In genomic region chr17:38749222-38750043, GRCh38 we compare ENCODE assay signal across 1 cellular context.
TF ChIP-seq lines count a peak whose summit lies in the region.

No MANE protein-coding gene starts in this region.

TF ChIP-seq in GM12878, 131 proteins besides CTCF, POLR2A, EP300 and RAD21 (continued from another document and continues in another):
- TF ChIP-seq CEBPZ (IDR thresholded peaks at IDR 0.05; ENCODE audit: low read depth, low read length), result no peak
- no peak for TF ChIP-seq SP1 (IDR thresholded peaks at IDR 0.05; ENCODE audit: low read depth, low read length)
- no peak for TF ChIP-seq CBX5 (IDR thresholded peaks at IDR 0.05; ENCODE audit: low read depth)
- no peak for TF ChIP-seq ZNF24 (IDR thresholded peaks at IDR 0.05)
- TF ChIP-seq CUX1 (IDR thresholded peaks at IDR 0.05; ENCODE audit: insufficient replicate concordance, low read depth, low read length), result no peak
- no peak for TF ChIP-seq USF2 (IDR thresholded peaks at IDR 0.05; ENCODE audit: borderline replicate concordance, low read depth, low read length)
- TF ChIP-seq E2F4 (IDR thresholded peaks at IDR 0.05; ENCODE audit: low read depth, low read length), result no peak
- no peak for TF ChIP-seq HSF1 (IDR thresholded peaks at IDR 0.05; ENCODE audit: low read depth, low read length)
- TF ChIP-seq WRNIP1 (IDR thresholded peaks at IDR 0.05; ENCODE audit: borderline replicate concordance, low read depth, low read length), result no peak
- TF ChIP-seq JUND (IDR thresholded peaks at IDR 0.05; ENCODE audit: low read depth, low read length), result no peak
- peak; percentile 43 for TF ChIP-seq SUZ12 (IDR thresholded peaks at IDR 0.05; ENCODE audit: unreplicated experiment)
- TF ChIP-seq RUNX3 (IDR thresholded peaks at IDR 0.05; ENCODE audit: low read length), result no peak; the same call in 1 of the 2 replicates
- no peak for TF ChIP-seq ZBTB11 (CRISPR knock-in tag; IDR thresholded peaks at IDR 0.05)
- no peak for TF ChIP-seq HCFC1 (IDR thresholded peaks at IDR 0.05; ENCODE audit: low read length)
- 0 out of 2 replicates have a peak, but pooled peaks have one; percentile 45 for TF ChIP-seq ZNF687 (IDR thresholded peaks at IDR 0.05)
- no peak for TF ChIP-seq RELA (IDR thresholded peaks at IDR 0.05; ENCODE audit: borderline replicate concordance, partially characterized antibody)
- no peak for TF ChIP-seq SMC3 (IDR thresholded peaks at IDR 0.05; ENCODE audit: borderline replicate concordance, low read length)
- no peak for TF ChIP-seq ATF7 (IDR thresholded peaks at IDR 0.05; ENCODE audit: low read depth)
- no peak; the same call in 1 of the 2 replicates for TF ChIP-seq NKRF (conservative IDR thresholded peaks at IDR 0.05)
- TF ChIP-seq MTA2 (IDR thresholded peaks at IDR 0.05; ENCODE audit: low read depth), result peak; percentile 37; the same call in 1 of the 2 replicates
- no peak for TF ChIP-seq ATF3 (IDR thresholded peaks at IDR 0.05; ENCODE audit: borderline replicate concordance, extremely low read depth, low read depth, low read length)
- TF ChIP-seq POLR2AphosphoS2 (IDR thresholded peaks at IDR 0.05; ENCODE audit: low read depth, low read length), result no peak
- no peak for TF ChIP-seq ZSCAN29 (IDR thresholded peaks at IDR 0.05)
- no peak for TF ChIP-seq NFYA (IDR thresholded peaks at IDR 0.05; ENCODE audit: borderline replicate concordance, low read depth, low read length)
- TF ChIP-seq IRF4 (IDR thresholded peaks at IDR 0.05; ENCODE audit: low read depth, low read length), result no peak
- TF ChIP-seq SIN3A (IDR thresholded peaks at IDR 0.05; ENCODE audit: low read depth, low read length), result 0 out of 2 replicates have a peak, but pooled peaks have one; percentile 29
- TF ChIP-seq SPI1 (IDR thresholded peaks at IDR 0.05; ENCODE audit: borderline replicate concordance, insufficient read depth, low read depth, low read length), result peak; percentile 73
- no peak for TF ChIP-seq NBN (IDR thresholded peaks at IDR 0.05)
- TF ChIP-seq FOXM1 (IDR thresholded peaks at IDR 0.05; ENCODE audit: low read depth, low read length), result no peak
- no peak for TF ChIP-seq TCF7 (IDR thresholded peaks at IDR 0.05; ENCODE audit: borderline replicate concordance)
- TF ChIP-seq NR2F1 (conservative IDR thresholded peaks at IDR 0.05), result peak; percentile 58; the same call in 1 of the 2 replicates
- no peak for TF ChIP-seq ELK1 (IDR thresholded peaks at IDR 0.05; ENCODE audit: low read depth, low read length)
